Comparison of ENCODE assay signal across 7 cellular contexts in genomic region chr16:21599994-21600773, GRCh38. TPM values are rescaled to one million over a fixed set of nuclear protein-coding genes. Genes with fewer than 3 reads are reported as not detected.
DNase-seq lines count a peak whose midpoint lies in the region; ATAC-seq and TF ChIP-seq lines count a peak whose summit lies in the region.

No MANE protein-coding gene starts in this region.

- no peaks in the 10 kb centered on the region for H3K4me1 ChIP-seq in mesendoderm (ENCODE audit: control insufficient read depth, low read depth, low read length)

- TF ChIP-seq CTCF in HL-60 (IDR thresholded peaks at IDR 0.05; ENCODE audit: insufficient read depth, low read length) (no peak), dorsolateral prefrontal cortex (IDR thresholded peaks at IDR 0.05 in 54 of 56, conservative IDR thresholded peaks at IDR 0.05 in 2 of 56; ENCODE audit: low read depth in 1 of 56, partially characterized antibody in 56 of 56) (peak in 1 of 56 donors; percentile 1), type B pancreatic cell (conservative IDR thresholded peaks at IDR 0.05) (peak; percentile 22)

- peak overlapping the region; percentile 99 for H3K56ac ChIP-seq in mesendoderm (ENCODE audit: low read length)

- H3K79me2 ChIP-seq in mesendoderm (ENCODE audit: control insufficient read depth, insufficient read depth, low read length) = peaks cover 40% of the 10 kb centered on the region

- H3K36me3 Mint-ChIP-seq in type B pancreatic cell = peaks cover 4% of the 10 kb centered on the region

- H2BK15ac ChIP-seq in mesendoderm (replicated peaks; ENCODE audit: low read depth) = no peak overlapping the region

- H3K9me3 Mint-ChIP-seq in type B pancreatic cell = no peaks in the 10 kb centered on the region

- peak overlapping the region; percentile 69 for H2BK120ac ChIP-seq in mesendoderm (ENCODE audit: low read depth, low read length)

- peak overlapping the region; percentile 95 for H3K27ac Mint-ChIP-seq in type B pancreatic cell

- H2AK5ac ChIP-seq in mesendoderm (ENCODE audit: low read length) = no peak overlapping the region

- peaks cover 15% of the 10 kb centered on the region for H3K79me1 ChIP-seq in mesendoderm (ENCODE audit: low read length)

- H3K27me3 ChIP-seq in HL-60 (ENCODE audit: insufficient read depth, poor library complexity, severe bottlenecking) = no peaks in the 10 kb centered on the region
- H3K27me3 ChIP-seq in dorsolateral prefrontal cortex = no peaks in the 10 kb centered on the region
- H3K27me3 ChIP-seq in mesendoderm (ENCODE audit: insufficient read depth, low read length, poor library complexity) = no peaks in the 10 kb centered on the region

- H3K27me3 Mint-ChIP-seq in type B pancreatic cell = peaks cover 3% of the 10 kb centered on the region

- no peak overlapping the region for H2BK5ac ChIP-seq in mesendoderm (ENCODE audit: low read length)

- peak overlapping the region; percentile 94 for H3K4me3 Mint-ChIP-seq in type B pancreatic cell

- peak overlapping the region; percentile 89 for H3K4ac ChIP-seq in mesendoderm (ENCODE audit: low read depth, low read length)

- peak overlapping the region; percentile 55 for H3K4me2 ChIP-seq in mesendoderm (ENCODE audit: low read length)

- peak; percentile 15 for ATAC-seq in GM21367 (IDR thresholded peaks at IDR 0.05; ENCODE audit: unreplicated experiment)

- intact Hi-C loops in dorsolateral prefrontal cortex (cut with DNase I) = loop anchor here (2.0 to 10.0 kb wide), 3 partner anchors 15 to 75 kb away; no protein-coding TSS in a partner anchor

- peak overlapping the region; percentile 95 for H4K8ac ChIP-seq in mesendoderm (ENCODE audit: low read depth, low read length)

- peak overlapping the region; percentile 37 for H3K23ac ChIP-seq in mesendoderm (ENCODE audit: low read length)

- WGBS in mesendoderm (ENCODE audit: extremely low coverage, insufficient coverage, low lambda C conversion rate) = no CpG with 5 or more reads among the region's 56 CpGs

- H3K9ac ChIP-seq in mesendoderm (ENCODE audit: low read length) = peak overlapping the region; percentile 72

- no peak overlapping the region for H4K5ac ChIP-seq in mesendoderm (ENCODE audit: low read length)

- peak overlapping the region; percentile 67 for H3K27ac ChIP-seq in HL-60 (replicated peaks)
- peak overlapping the region in 58 of 59 donors; percentile 49 to 97 (median 93) for H3K27ac ChIP-seq in dorsolateral prefrontal cortex
- H3K27ac ChIP-seq in mesendoderm (ENCODE audit: low read depth, low read length) = peak overlapping the region; percentile 99

- peaks cover 42% of the 10 kb centered on the region for H3K4me1 Mint-ChIP-seq in type B pancreatic cell (ENCODE audit: unreplicated experiment)

- peak overlapping the region; percentile 78 for H3K18ac ChIP-seq in mesendoderm (ENCODE audit: low read length)

- H3K36me3 ChIP-seq in mesendoderm (ENCODE audit: control insufficient read depth, insufficient read depth, low read length) = no peaks in the 10 kb centered on the region

- H3K4me3 ChIP-seq in HL-60 (replicated peaks; ENCODE audit: insufficient read depth, low read length) (peak overlapping the region; percentile 77), dorsolateral prefrontal cortex (peak overlapping the region; percentile 64 to 95 (median 87)), mesendoderm (ENCODE audit: low read length) (peak overlapping the region; percentile 77)

- DNase-seq in GF-D8 (lab: John Stamatoyannopoulos, UW) (peak; percentile 23), HL-60 (ENCODE audit: low read depth in 1 of 2, low spot score in 1 of 2) (peak; percentile 58 to 71), SW480 (ENCODE audit: low spot score) (peak; percentile 58), dorsolateral prefrontal cortex (peak in 1 of 10 donors; percentile 51), mesendoderm (peak; percentile 28), type B pancreatic cell (ENCODE audit: extremely low spot score, unreplicated experiment) (no peak)

RNA-seq across cellular contexts. Expression of gene METTL9, which starts 0.8 kb away (rescaled TPM):
- total RNA-seq in dorsolateral prefrontal cortex = 100 to 1,000 TPM in 6 of 120 experiments, 10 to 100 TPM in 114; 52.4 to 107 (median 80.4) TPM
- polyA plus RNA-seq in mesendoderm (2013, experiment 1 of 2) = 77.6 TPM
- 77.8 TPM for polyA plus RNA-seq in mesendoderm (2013, experiment 2 of 2)
- 87.1 and 132 TPM in 2 replicates for total RNA-seq in type B pancreatic cell (ENCODE audit: low replicate concordance)

RNA-seq across cellular contexts. Expression of gene IGSF6, which starts 52.2 kb away (rescaled TPM):
- total RNA-seq in dorsolateral prefrontal cortex = 1 to 10 TPM in 114 of 120 experiments, under 1 TPM in 6; 0.21 to 9.6 (median 2.9) TPM
- not detected for polyA plus RNA-seq in mesendoderm (2013, experiment 1 of 2)
- not detected for polyA plus RNA-seq in mesendoderm (2013, experiment 2 of 2)
- total RNA-seq in type B pancreatic cell (ENCODE audit: low replicate concordance) = not detected in 2 replicates
